ENCODE assay signal across 8 cellular contexts in the genomic region with DNA sequence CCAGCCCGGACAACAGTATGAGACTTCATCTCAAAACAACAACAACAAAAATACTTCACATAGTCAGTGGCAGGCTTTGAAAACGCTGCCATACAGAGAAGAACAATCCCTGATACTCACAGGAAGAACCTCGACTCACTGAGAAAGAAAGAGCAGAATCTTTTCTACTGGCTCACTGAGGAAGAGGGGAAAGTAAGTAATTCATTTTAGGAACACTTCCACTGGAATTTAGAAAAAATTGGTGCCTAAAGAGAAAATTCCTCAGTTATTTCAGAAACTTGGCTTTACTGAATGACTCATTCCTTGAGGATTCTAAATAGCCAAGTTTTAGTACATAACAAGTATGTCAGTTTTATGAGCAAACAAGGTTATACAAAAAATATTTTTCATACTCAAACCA. TPM values are rescaled to one million over a fixed set of nuclear protein-coding genes. Genes with fewer than 3 reads are reported as not detected.
DNase-seq lines count a peak whose midpoint lies in the region; ATAC-seq and TF ChIP-seq lines count a peak whose summit lies in the region.

No MANE protein-coding gene starts in this region.

- H3K9me3 Mint-ChIP-seq in brain = no peaks in the 10 kb centered on the region
- H3K9me3 Mint-ChIP-seq in nephron = no peaks in the 10 kb centered on the region

- H3K27me3 Mint-ChIP-seq in brain (no peaks in the 10 kb centered on the region), nephron (ENCODE audit: low read depth) (no peaks in the 10 kb centered on the region)

- ATAC-seq in GM19455 (IDR thresholded peaks at IDR 0.05; ENCODE audit: unreplicated experiment) (no peak), GM21825 (IDR thresholded peaks at IDR 0.05; ENCODE audit: unreplicated experiment) (no peak), left colon (no peak)

- H3K4me1 Mint-ChIP-seq in brain (peaks cover 34% of the 10 kb centered on the region), nephron (peaks cover 25% of the 10 kb centered on the region)

- intact Hi-C loops in left colon (cut with DNase I, micrococcal nuclease) = loop anchor here in 1 of 2 donors (10.0 kb wide), 2 partner anchors 338 to 428 kb away; a partner anchor contains a TSS

- no peak overlapping the region for H3K4me3 Mint-ChIP-seq in brain
- H3K4me3 Mint-ChIP-seq in nephron = no peak overlapping the region

- no peak for TF ChIP-seq CTCF in HFF-Myc (IDR thresholded peaks at IDR 0.05; ENCODE audit: low read depth, low read length, missing control alignments)
- no peak for TF ChIP-seq CTCF in brain (conservative IDR thresholded peaks at IDR 0.05)
- no peak for TF ChIP-seq CTCF in nephron (IDR thresholded peaks at IDR 0.05; ENCODE audit: unreplicated experiment in 3 of 3)

- peak; percentile 69 for DNase-seq in AG08395 (ENCODE audit: low spot score)
- no peak for DNase-seq in HFF-Myc (ENCODE audit: extremely low read depth, low read depth)
- no peak for DNase-seq in DMS53 (lab: John Stamatoyannopoulos, UW)
- DNase-seq in left colon = no peak

- 0 out of 2 replicates have a peak overlapping the region, but pooled peaks have one; percentile 7 for H3K4me3 ChIP-seq in HFF-Myc (replicated peaks; ENCODE audit: low read depth, low read length)

- H3K36me3 Mint-ChIP-seq in brain = peaks cover 17% of the 10 kb centered on the region
- H3K36me3 Mint-ChIP-seq in nephron (ENCODE audit: low read depth) = peaks cover 29% of the 10 kb centered on the region

- H3K27ac Mint-ChIP-seq in brain = peak overlapping the region in 3 of 5 experiments; percentile 49 to 71 (median 50)
- H3K27ac Mint-ChIP-seq in nephron = peak overlapping the region in 2 of 3 experiments; percentile 84 to 87

RNA-seq across cellular contexts. Expression of a gene that starts 12.3 kb away (rescaled TPM):
- 26.6 TPM for polyA plus RNA-seq in brain (ENCODE audit: insufficient read depth, low read depth, low replicate concordance)
- 10 to 100 TPM; 12.3 to 14.2 TPM for total RNA-seq in left colon
